In genomic region chr7:5557920-5558401, GRCh38 we compare ENCODE assay signal across 7 cellular contexts. TPM values are rescaled to one million over a fixed set of nuclear protein-coding genes. Genes with fewer than 3 reads are reported as not detected.
DNase-seq lines count a peak whose midpoint lies in the region; ATAC-seq and TF ChIP-seq lines count a peak whose summit lies in the region.

No MANE protein-coding gene starts in this region.

- H2AFZ ChIP-seq in smooth muscle cell (ENCODE audit: low read depth): no peak overlapping the region

- H3K27me3 ChIP-seq in smooth muscle cell (ENCODE audit: low read depth): no peaks in the 10 kb centered on the region

- peaks cover 8% of the 10 kb centered on the region for H3K4me1 ChIP-seq in smooth muscle cell (ENCODE audit: low read depth)

- ATAC-seq in GM18505 (IDR thresholded peaks at IDR 0.05; ENCODE audit: unreplicated experiment) (no peak), HG03060 (IDR thresholded peaks at IDR 0.05; ENCODE audit: low read depth, unreplicated experiment) (peak; percentile 26)

- no peak overlapping the region for H3K4me3 ChIP-seq in smooth muscle cell

- H3K27ac ChIP-seq in smooth muscle cell (ENCODE audit: low read depth): peak overlapping the region; percentile 94

- no peaks in the 10 kb centered on the region for H3K36me3 ChIP-seq in smooth muscle cell (ENCODE audit: low read depth)

- peak overlapping the region; percentile 70 for H3K27ac Mint-ChIP-seq in activated T-helper 1 cell treated with anti-CD3 and anti-CD28 coated beads, Interleukin-12 subunit alpha, Interleukin-12 subunit beta, Interleukin-2, Interleukin-4 antibody, amounts not matched to agents 30 ng/mL and 10 ng/mL and 1 ng/mL, durations not matched to agents 14 hours and 24 hours and 36 hours

- no peaks in the 10 kb centered on the region for H3K79me2 ChIP-seq in smooth muscle cell (ENCODE audit: low read depth)

- no peak for DNase-seq in activated T-helper 1 cell treated with anti-CD3 and anti-CD28 coated beads, Interleukin-12 subunit alpha, Interleukin-12 subunit beta, Interleukin-2, Interleukin-4 antibody, amounts not matched to agents 30 ng/mL and 10 ng/mL and 1 ng/mL, durations not matched to agents 14 hours and 24 hours and 36 hours (ENCODE audit: low spot score)
- DNase-seq in hepatic stellate cell (ENCODE audit: low spot score): peak; percentile 75
- DNase-seq in smooth muscle cell (lab: John Stamatoyannopoulos, UW; ENCODE audit: unreplicated experiment): no peak
- no peak for DNase-seq in NCI-H1436 treated with DMSO at 0.1 percent for 48 hours (lab: John Stamatoyannopoulos, UW)
- DNase-seq in UCSD-AML1 (lab: John Stamatoyannopoulos, UW; ENCODE audit: unreplicated experiment): no peak

- H3K36me3 Mint-ChIP-seq in activated T-helper 1 cell treated with anti-CD3 and anti-CD28 coated beads, Interleukin-12 subunit alpha, Interleukin-12 subunit beta, Interleukin-2, Interleukin-4 antibody, amounts not matched to agents 30 ng/mL and 10 ng/mL and 1 ng/mL, durations not matched to agents 14 hours and 24 hours and 36 hours (ENCODE audit: low read depth): no peaks in the 10 kb centered on the region

- H4K20me1 ChIP-seq in smooth muscle cell (ENCODE audit: low read depth): no peaks in the 10 kb centered on the region

- H3K9ac ChIP-seq in smooth muscle cell (ENCODE audit: low read depth): peak overlapping the region; percentile 12

- 53% methylated on average over 12 of the region's 12 CpGs for WGBS in smooth muscle cell (ENCODE audit: low lambda C conversion rate)

- H3K4me1 Mint-ChIP-seq in activated T-helper 1 cell treated with anti-CD3 and anti-CD28 coated beads, Interleukin-12 subunit alpha, Interleukin-12 subunit beta, Interleukin-2, Interleukin-4 antibody, amounts not matched to agents 30 ng/mL and 10 ng/mL and 1 ng/mL, durations not matched to agents 14 hours and 24 hours and 36 hours (ENCODE audit: low read depth): peaks cover 35% of the 10 kb centered on the region

- peak overlapping the region; percentile 87 for H3K4me2 ChIP-seq in smooth muscle cell

- TF ChIP-seq POLR2A in GM18505 (IDR thresholded peaks at IDR 0.05; ENCODE audit: borderline replicate concordance, extremely low read depth, insufficient read depth, insufficient read length): peak; percentile 71

- H3K27me3 Mint-ChIP-seq in activated T-helper 1 cell treated with anti-CD3 and anti-CD28 coated beads, Interleukin-12 subunit alpha, Interleukin-12 subunit beta, Interleukin-2, Interleukin-4 antibody, amounts not matched to agents 30 ng/mL and 10 ng/mL and 1 ng/mL, durations not matched to agents 14 hours and 24 hours and 36 hours (ENCODE audit: insufficient read depth): peaks cover 9% of the 10 kb centered on the region

- H3K9me3 Mint-ChIP-seq in activated T-helper 1 cell treated with anti-CD3 and anti-CD28 coated beads, Interleukin-12 subunit alpha, Interleukin-12 subunit beta, Interleukin-2, Interleukin-4 antibody, amounts not matched to agents 30 ng/mL and 10 ng/mL and 1 ng/mL, durations not matched to agents 14 hours and 24 hours and 36 hours: no peaks in the 10 kb centered on the region

- TF ChIP-seq CTCF in smooth muscle cell (IDR thresholded peaks at IDR 0.05; ENCODE audit: borderline replicate concordance, insufficient read depth, poor library complexity, severe bottlenecking): no peak

- peaks cover 32% of the 10 kb centered on the region for H3F3A ChIP-seq in smooth muscle cell (ENCODE audit: low read depth)

- H3K4me3 Mint-ChIP-seq in activated T-helper 1 cell treated with anti-CD3 and anti-CD28 coated beads, Interleukin-12 subunit alpha, Interleukin-12 subunit beta, Interleukin-2, Interleukin-4 antibody, amounts not matched to agents 30 ng/mL and 10 ng/mL and 1 ng/mL, durations not matched to agents 14 hours and 24 hours and 36 hours: peak overlapping the region; percentile 79

- intact Hi-C loops in activated T-helper 1 cell treated with anti-CD3 and anti-CD28 coated beads, Interleukin-12 subunit alpha, Interleukin-12 subunit beta, Interleukin-2, Interleukin-4 antibody, amounts not matched to agents 30 ng/mL and 10 ng/mL and 1 ng/mL, durations not matched to agents 14 hours and 24 hours and 36 hours (cut with micrococcal nuclease): loop anchor here (2.0 kb wide), 3 partner anchors 265 to 715 kb away; partner anchors contain the start of gene CYTH3

- no peaks in the 10 kb centered on the region for H3K9me3 ChIP-seq in smooth muscle cell (replicated peaks; ENCODE audit: low read depth)

RNA-seq across cellular contexts. Expression of gene ACTB, which starts 27.6 kb away (rescaled TPM):
- 7,557 and 7,602 TPM in 2 replicates for total RNA-seq in activated T-helper 1 cell treated with anti-CD3 and anti-CD28 coated beads, Interleukin-12 subunit alpha, Interleukin-12 subunit beta, Interleukin-2, Interleukin-4 antibody, amounts not matched to agents 30 ng/mL and 10 ng/mL and 1 ng/mL, durations not matched to agents 14 hours and 24 hours and 36 hours
- total RNA-seq in smooth muscle cell: 4,583 and 5,789 TPM in 2 replicates
- 15,841 and 17,804 TPM in 2 replicates for polyA plus RNA-seq in smooth muscle cell

RNA-seq across cellular contexts. Expression of gene FSCN1, which starts 34.7 kb away (rescaled TPM):
- total RNA-seq in activated T-helper 1 cell treated with anti-CD3 and anti-CD28 coated beads, Interleukin-12 subunit alpha, Interleukin-12 subunit beta, Interleukin-2, Interleukin-4 antibody, amounts not matched to agents 30 ng/mL and 10 ng/mL and 1 ng/mL, durations not matched to agents 14 hours and 24 hours and 36 hours: 39.1 and 39.5 TPM in 2 replicates
- total RNA-seq in smooth muscle cell: 307 and 324 TPM in 2 replicates
- polyA plus RNA-seq in smooth muscle cell: 312 and 336 TPM in 2 replicates

RNA-seq across cellular contexts. Expression of gene FBXL18, which starts 44.4 kb away (rescaled TPM):
- 14.7 and 14.9 TPM in 2 replicates for total RNA-seq in activated T-helper 1 cell treated with anti-CD3 and anti-CD28 coated beads, Interleukin-12 subunit alpha, Interleukin-12 subunit beta, Interleukin-2, Interleukin-4 antibody, amounts not matched to agents 30 ng/mL and 10 ng/mL and 1 ng/mL, durations not matched to agents 14 hours and 24 hours and 36 hours
- total RNA-seq in smooth muscle cell: 4.2 and 11.0 TPM in 2 replicates
- polyA plus RNA-seq in smooth muscle cell: 3.6 and 8.5 TPM in 2 replicates
